Comparison of ENCODE assay signal across 8 cellular contexts in genomic region chr10:14605231-14605925, GRCh38.
A peak's percentile ranks its signal among the peaks of the same experiment; 100 is the strongest.
DNase-seq lines count a peak whose midpoint lies in the region; ATAC-seq and TF ChIP-seq lines count a peak whose summit lies in the region.

No MANE protein-coding gene starts in this region.

- peaks cover 9% of the 10 kb centered on the region for H3K9me3 Mint-ChIP-seq in activated CD4-positive, alpha-beta T cell treated with anti-CD3 and anti-CD28 coated beads, Interleukin-2, amount 10 ng/mL, durations not matched to agents 24 days and 14 days

- H3K27me3 Mint-ChIP-seq in activated CD4-positive, alpha-beta T cell treated with anti-CD3 and anti-CD28 coated beads, Interleukin-2, amount 10 ng/mL, durations not matched to agents 24 days and 14 days, result no peaks in the 10 kb centered on the region

- H3K4me1 ChIP-seq in BE2C (no peaks in the 10 kb centered on the region), spleen (peaks cover 17 to 80% (median 64%) of the 10 kb centered on the region in 6 donors)

- H3K27me3 ChIP-seq in BE2C (no peaks in the 10 kb centered on the region), spleen (replicated peaks in 1 of 7) (peaks cover 0 to 20% (median 0%) of the 10 kb centered on the region in 7 donors)

- H3K9me3 ChIP-seq in BE2C (no peaks in the 10 kb centered on the region), spleen (no peaks in the 10 kb centered on the region)

- TF ChIP-seq POLR2A in spleen (IDR thresholded peaks at IDR 0.05), result no peak

- H3K36me3 Mint-ChIP-seq in activated CD4-positive, alpha-beta T cell treated with anti-CD3 and anti-CD28 coated beads, Interleukin-2, amount 10 ng/mL, durations not matched to agents 24 days and 14 days (ENCODE audit: low read depth), result peaks cover 27% of the 10 kb centered on the region

- ATAC-seq in GM18873 (IDR thresholded peaks at IDR 0.05; ENCODE audit: low FRiP score, unreplicated experiment) (peak; percentile 47), HG03354 (IDR thresholded peaks at IDR 0.05; ENCODE audit: poor library complexity, severe bottlenecking, unreplicated experiment) (peak; percentile 49)

- peak overlapping the region in 5 of 8 donors; percentile 72 to 92 (median 91) for H3K27ac ChIP-seq in spleen

- 56 to 70% (median 57%) methylated on average over 7 of the region's 7 CpGs for WGBS in spleen, 5 donors

- no peak for DNase-seq in BE2C
- peak; percentile 86 for DNase-seq in activated CD4-positive, alpha-beta T cell treated with anti-CD3 and anti-CD28 coated beads, Interleukin-2, amount 10 ng/mL, durations not matched to agents 24 days and 14 days
- peak; percentile 53 for DNase-seq in fibroblast of villous mesenchyme (ENCODE audit: low read depth)
- no peak for DNase-seq in spleen
- DNase-seq in NCI-H1436 (lab: John Stamatoyannopoulos, UW), result no peak
- no peak for DNase-seq in iPS-NIHi11 (ENCODE audit: low spot score)

- H3K4me1 Mint-ChIP-seq in activated CD4-positive, alpha-beta T cell treated with anti-CD3 and anti-CD28 coated beads, Interleukin-2, amount 10 ng/mL, durations not matched to agents 24 days and 14 days, result peaks cover 68% of the 10 kb centered on the region

- no peak for TF ChIP-seq CTCF in BE2C (IDR thresholded peaks at IDR 0.05; ENCODE audit: low read depth, low read length)
- TF ChIP-seq CTCF in fibroblast of villous mesenchyme (IDR thresholded peaks at IDR 0.05; ENCODE audit: insufficient read depth, low read depth, low read length), result no peak
- no peak for TF ChIP-seq CTCF in spleen (IDR thresholded peaks at IDR 0.05 in 8 of 11, conservative IDR thresholded peaks at IDR 0.05 in 3 of 11)

- H3K27ac Mint-ChIP-seq in activated CD4-positive, alpha-beta T cell treated with anti-CD3 and anti-CD28 coated beads, Interleukin-2, amount 10 ng/mL, durations not matched to agents 24 days and 14 days, result peak overlapping the region; percentile 97

- intact Hi-C loops in activated CD4-positive, alpha-beta T cell treated with anti-CD3 and anti-CD28 coated beads, Interleukin-2, amount 10 ng/mL, durations not matched to agents 24 days and 14 days (cut with micrococcal nuclease), result loop anchor here (1.0 to 5.0 kb wide), 10 partner anchors 17 to 353 kb away; partner anchors contain the start of genes CDNF, HSPA14, MEIG1 and MSANTD7
- intact Hi-C loops in spleen (cut with DNase I; ENCODE audit: low total_unique reads), result no loop called here

- H3K4me3 Mint-ChIP-seq in activated CD4-positive, alpha-beta T cell treated with anti-CD3 and anti-CD28 coated beads, Interleukin-2, amount 10 ng/mL, durations not matched to agents 24 days and 14 days, result peak overlapping the region; percentile 88

- peak overlapping the region; percentile 74 for H3K4me3 ChIP-seq in BE2C (ENCODE audit: low read depth, low read length)
- H3K4me3 ChIP-seq in fibroblast of villous mesenchyme (ENCODE audit: low read depth, low read length), result peak overlapping the region; percentile 71
- H3K4me3 ChIP-seq in spleen, result peak overlapping the region in 5 of 8 donors; percentile 51 to 84 (median 60)

- H3K36me3 ChIP-seq in BE2C (peaks cover 14% of the 10 kb centered on the region), spleen (peaks cover 0 to 11% (median 0%) of the 10 kb centered on the region in 6 donors)

Comparison
In these comparisons a context has a peak if more than half of its experiments do, and no peak if none do; other contexts are left out.
1. DNase-seq: peak in activated CD4-positive, alpha-beta T cell treated with anti-CD3 and anti-CD28 coated beads, Interleukin-2, amount 10 ng/mL, durations not matched to agents 24 days and 14 days (single experiment) and fibroblast of villous mesenchyme (single experiment); none in BE2C (single experiment), spleen (single experiment), NCI-H1436 (single experiment) and iPS-NIHi11 (single experiment).
2. Peak in every context shown above with its lines, with median percentiles within 50 percentile points of each other: H3K4me3 ChIP-seq.